Comparison of ENCODE assay signal across 9 cellular contexts in genomic region chr18:76499596-76500340, GRCh38. TPM values are rescaled to one million over a fixed set of nuclear protein-coding genes. Genes with fewer than 3 reads are reported as not detected.
DNase-seq lines count a peak whose midpoint lies in the region; ATAC-seq and TF ChIP-seq lines count a peak whose summit lies in the region.
"Had no signal": no experiment of that assay in that cellular context is flagged by ENCODE, and none has a peak within 500 bp of the region (broad histone marks: within the 10 kb centered on the region; RNA-seq: fewer than 3 reads in every experiment).

No MANE protein-coding gene starts in this region.

- H3K9me3 Mint-ChIP-seq in IgD-negative memory B cell (peaks cover 9 to 17% (median 13%) of the 10 kb centered on the region in 3 donors), nephron progenitor cell (peaks cover 10% of the 10 kb centered on the region)
- H3K9me3 Mint-ChIP-seq in activated naive CD4-positive, alpha-beta T cell treated with anti-CD3 and anti-CD28 coated beads, Interleukin-2, amount 50 U/mL, for 72 hours: no peaks in the 10 kb centered on the region

- no peak overlapping the region for H3K4me3 ChIP-seq in mammary epithelial cell (replicated peaks in 1 of 3; ENCODE audit: insufficient read depth in 1 of 3, low read depth in 2 of 3, low read length in 3 of 3)
- no peak overlapping the region for H3K4me3 ChIP-seq in aorta (ENCODE audit: low read length in 2 of 2)

- H3K9me3 ChIP-seq in mammary epithelial cell (replicated peaks; ENCODE audit: insufficient read depth, low read length): no peaks in the 10 kb centered on the region
- no peaks in the 10 kb centered on the region for H3K9me3 ChIP-seq in aorta (ENCODE audit: control insufficient read depth, low read length)

- peaks cover 6 to 11% (median 6%) of the 10 kb centered on the region in 3 donors for H3K4me1 Mint-ChIP-seq in IgD-negative memory B cell
- peaks cover 71% of the 10 kb centered on the region for H3K4me1 Mint-ChIP-seq in nephron progenitor cell

- H3K36me3 ChIP-seq in mammary epithelial cell (ENCODE audit: insufficient read depth, low read length) (no peaks in the 10 kb centered on the region), aorta (ENCODE audit: control insufficient read depth in 1 of 2, insufficient read depth in 2 of 2, low read length in 1 of 2) (no peaks in the 10 kb centered on the region)

- no peaks in the 10 kb centered on the region for H3K36me3 Mint-ChIP-seq in IgD-negative memory B cell
- peaks cover 5% of the 10 kb centered on the region for H3K36me3 Mint-ChIP-seq in nephron progenitor cell (ENCODE audit: low read depth)
- no peaks in the 10 kb centered on the region for H3K36me3 Mint-ChIP-seq in activated naive CD4-positive, alpha-beta T cell treated with anti-CD3 and anti-CD28 coated beads, Interleukin-2, amount 50 U/mL, for 72 hours

- no peaks in the 10 kb centered on the region for H4K20me1 ChIP-seq in mammary epithelial cell (ENCODE audit: insufficient read depth, low read length)

- peak overlapping the region in 2 of 3 donors; percentile 90 to 91 for H3K27ac Mint-ChIP-seq in IgD-negative memory B cell
- H3K27ac Mint-ChIP-seq in nephron progenitor cell: peak overlapping the region; percentile 46
- no peak overlapping the region for H3K27ac Mint-ChIP-seq in activated naive CD4-positive, alpha-beta T cell treated with anti-CD3 and anti-CD28 coated beads, Interleukin-2, amount 50 U/mL, for 72 hours

- dilution Hi-C loops in mammary epithelial cell (cut with HindIII; ENCODE audit: low sequenced_read_pairs): no loop called here

- TF ChIP-seq CTCF in nephron progenitor cell (IDR thresholded peaks at IDR 0.05): no peak
- TF ChIP-seq CTCF in mammary epithelial cell (conservative IDR thresholded peaks at IDR 0.05 in 1 of 2, IDR thresholded peaks at IDR 0.05 in 1 of 2; ENCODE audit: extremely low read depth in 1 of 2, insufficient read depth in 1 of 2, low read depth in 1 of 2, low read length in 2 of 2): no peak
- no peak for TF ChIP-seq CTCF in foreskin keratinocyte (conservative IDR thresholded peaks at IDR 0.05)

- no peak overlapping the region for H3K4me2 ChIP-seq in mammary epithelial cell (ENCODE audit: insufficient read depth, low read depth, low read length)

- in situ Hi-C loops in mammary epithelial cell (cut with MboI; ENCODE audit: low sequenced_read_pairs in 2 of 2): loop anchor here in 1 of 2 donors (25.0 kb wide), 1 partner anchor 113 kb away; no protein-coding TSS in a partner anchor

- peak; percentile 98 for ATAC-seq in GM18870 (IDR thresholded peaks at IDR 0.05; ENCODE audit: unreplicated experiment)
- ATAC-seq in HG02642 (IDR thresholded peaks at IDR 0.05; ENCODE audit: poor library complexity, unreplicated experiment): peak; percentile 94
- no peak for ATAC-seq in foreskin keratinocyte
- no peak for ATAC-seq in aorta (ENCODE audit: low FRiP score)
- no peak for ATAC-seq in activated naive CD4-positive, alpha-beta T cell treated with anti-CD3 and anti-CD28 coated beads, Interleukin-2, amount 50 U/mL, for 72 hours

- CTCF ChIA-PET in mammary epithelial cell (lab: Charles Lee; ENCODE audit: low non-redundant PET): no interaction called here

- BruUV-seq in mammary epithelial cell (replicated peaks; lab: Mats Ljungman, UMichigan): no TSS peak

- intact Hi-C loops in mammary epithelial cell (cut with micrococcal nuclease) (no loop called here), aorta (cut with DNase I) (loop anchor here in 1 of 2 donors (10.0 kb wide), 1 partner anchor 115 kb away; no protein-coding TSS in a partner anchor)

- H3K79me2 ChIP-seq in mammary epithelial cell (ENCODE audit: insufficient read depth, low read length): no peaks in the 10 kb centered on the region

- DNase-seq in nephron progenitor cell (no peak), mammary epithelial cell (no peak), foreskin keratinocyte (no peak), aorta (no peak)
- DNase-seq in activated naive CD4-positive, alpha-beta T cell treated with anti-CD3 and anti-CD28 coated beads, Interleukin-2, amount 50 U/mL, for 72 hours (ENCODE audit: low spot score in 2 of 2): no peak
- DNase-seq: T-helper 9 cell had no signal

- H3K27me3 Mint-ChIP-seq in IgD-negative memory B cell (peaks cover 8% of the 10 kb centered on the region), nephron progenitor cell (ENCODE audit: low read depth, poor library complexity) (peaks cover 5% of the 10 kb centered on the region)

- H3K4me1 ChIP-seq in mammary epithelial cell (ENCODE audit: insufficient read depth, low read length) (peaks cover 5% of the 10 kb centered on the region), foreskin keratinocyte (no peaks in the 10 kb centered on the region), aorta (ENCODE audit: control insufficient read depth in 1 of 2, insufficient read depth in 2 of 2, low read length in 2 of 2) (no peaks in the 10 kb centered on the region)

- no peak overlapping the region for H2AFZ ChIP-seq in mammary epithelial cell (ENCODE audit: low read depth, low read length)

- WGBS in mammary epithelial cell (ENCODE audit: low coverage, missing lambda C conversion rate): 94% methylated on average over 11 of the region's 11 CpGs
- WGBS in aorta, 2 donors: 82 to 83% methylated on average over 11 of the region's 11 CpGs

- H3K4me3 Mint-ChIP-seq in IgD-negative memory B cell: peak overlapping the region; percentile 3 to 89 (median 68)
- H3K4me3 Mint-ChIP-seq in nephron progenitor cell: no peak overlapping the region

- H3K27ac ChIP-seq in mammary epithelial cell (ENCODE audit: insufficient read depth, low read depth, low read length) (no peak overlapping the region), foreskin keratinocyte (no peak overlapping the region), aorta (ENCODE audit: low read depth in 1 of 2, low read length in 2 of 2) (no peak overlapping the region)

- H3K27me3 ChIP-seq in mammary epithelial cell (ENCODE audit: insufficient read depth, low read length) (no peaks in the 10 kb centered on the region), foreskin keratinocyte (no peaks in the 10 kb centered on the region), aorta (ENCODE audit: control insufficient read depth in 1 of 2, insufficient read depth in 2 of 2, low read length in 1 of 2) (no peaks in the 10 kb centered on the region)

- H3K9ac ChIP-seq in mammary epithelial cell (ENCODE audit: insufficient read depth, low read length): no peak overlapping the region

RNA-seq across cellular contexts. Expression of gene ZNF516, which starts 4.7 kb away (rescaled TPM):
- 1.2 TPM for polyA plus RNA-seq in IgD-negative memory B cell
- total RNA-seq in mammary epithelial cell: 10 to 100 TPM; 27.2 to 36.0 TPM
- 7.5 TPM for polyA plus RNA-seq in mammary epithelial cell
- 10.3 TPM for polyA minus RNA-seq in mammary epithelial cell
- 11.7 and 14.6 TPM in 2 replicates for total RNA-seq in foreskin keratinocyte
- 5.9 and 8.2 TPM in 2 replicates for polyA plus RNA-seq in foreskin keratinocyte
- total RNA-seq in aorta: 10 to 100 TPM; 26.0 to 55.6 TPM
- polyA plus RNA-seq in aorta: 1 to 10 TPM; 2.0 to 8.1 TPM
- total RNA-seq in activated naive CD4-positive, alpha-beta T cell treated with anti-CD3 and anti-CD28 coated beads, Interleukin-2, amount 50 U/mL, for 72 hours: 10 to 100 TPM in 1 of 2 donors, 1 to 10 TPM in 1; 7.9 to 13.8 TPM

Comparison
In these comparisons a context has a peak if more than half of its experiments do, and no peak if none do; other contexts are left out.
1. ATAC-seq: peak in GM18870 (single experiment) and HG02642 (single experiment); none in foreskin keratinocyte (single experiment), aorta (single experiment) and activated naive CD4-positive, alpha-beta T cell treated with anti-CD3 and anti-CD28 coated beads, Interleukin-2, amount 50 U/mL, for 72 hours (0 of 2).
2. H3K27ac Mint-ChIP-seq: peak in IgD-negative memory B cell (2 of 3) and nephron progenitor cell (single experiment); none in activated naive CD4-positive, alpha-beta T cell treated with anti-CD3 and anti-CD28 coated beads, Interleukin-2, amount 50 U/mL, for 72 hours (0 of 2).